Comparison of ENCODE assay signal across 8 cellular contexts in the genomic region with DNA sequence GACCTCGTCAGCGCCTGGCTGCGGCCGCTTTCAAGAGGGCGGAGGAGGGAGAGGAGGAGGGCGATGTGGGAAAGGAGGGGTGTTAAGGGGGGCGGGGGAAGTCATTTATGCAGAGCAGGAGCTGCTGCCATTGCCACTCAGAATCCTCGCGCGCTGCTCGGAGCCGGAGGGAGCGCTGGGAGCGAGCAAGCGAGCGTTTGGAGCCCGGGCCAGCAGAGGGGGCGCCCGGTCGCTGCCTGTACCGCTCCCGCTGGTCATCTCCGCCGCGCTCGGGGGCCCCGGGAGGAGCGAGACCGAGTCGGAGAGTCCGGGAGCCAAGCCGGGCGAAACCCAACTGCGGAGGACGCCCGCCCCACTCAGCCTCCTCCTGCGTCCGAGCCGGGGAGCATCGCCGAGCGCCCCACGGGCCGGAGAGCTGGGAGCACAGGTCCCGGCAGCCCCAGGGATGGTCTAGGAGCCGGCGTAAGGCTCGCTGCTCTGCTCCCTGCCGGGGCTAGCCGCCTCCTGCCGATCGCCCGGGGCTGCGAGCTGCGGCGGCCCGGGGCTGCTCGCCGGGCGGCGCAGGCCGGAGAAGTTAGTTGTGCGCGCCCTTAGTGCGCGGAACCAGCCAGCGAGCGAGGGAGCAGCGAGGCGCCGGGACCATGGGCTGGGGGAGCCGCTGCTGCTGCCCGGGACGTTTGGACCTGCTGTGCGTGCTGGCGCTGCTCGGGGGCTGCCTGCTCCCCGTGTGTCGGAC. TPM values are rescaled to one million over a fixed set of nuclear protein-coding genes. Genes with fewer than 3 reads are reported as not detected.
DNase-seq lines count a peak whose midpoint lies in the region; ATAC-seq lines count a peak whose summit lies in the region.

A gene (plus strand): TSS at position 133 of the 736 bp plus-strand sequence. CDS start 509 bp downstream, at position 642.

- ATAC-seq in HG03342 (IDR thresholded peaks at IDR 0.05; ENCODE audit: unreplicated experiment), result peak; percentile 77

- DNase-seq in NK-92 (lab: John Stamatoyannopoulos, UW; ENCODE audit: unreplicated experiment) (peak; percentile 16), NCI-H69 (lab: John Stamatoyannopoulos, UW) (peak; percentile 89), lung microvascular endothelial cell (ENCODE audit: low read depth in 2 of 2) (peak; percentile 83 to 95)
- DNase-seq in NK-92 treated with Interleukin-12 subunit alpha and Interleukin-12 subunit beta, amount 100 ng/mL, for 24 hours (lab: John Stamatoyannopoulos, UW), result no peak
- DNase-seq in activated CD8-positive, alpha-beta memory T cell treated with anti-CD3 and anti-CD28 coated beads for 4 hours (ENCODE audit: low read depth in 2 of 2), result peak; percentile 60 to 73
- peak; percentile 83 for DNase-seq in effector CD8-positive, alpha-beta T cell (lab: John Stamatoyannopoulos, UW)
- DNase-seq in stimulated activated CD4-positive, alpha-beta T cell treated with anti-CD3 and anti-CD28 coated beads, Interleukin-4, amount 100 ng/mL, for 48 hours (ENCODE audit: low read depth in 2 of 2), result peak; percentile 69 to 78

RNA-seq across cellular contexts. Expression of the gene that starts here (rescaled TPM):
- 0.79 and 1.5 TPM in 2 replicates for total RNA-seq in lung microvascular endothelial cell
